Comparison of ENCODE assay signal across 10 cellular contexts in genomic region chr15:41892621-41893421, GRCh38. TPM values are rescaled to one million over a fixed set of nuclear protein-coding genes. Genes with fewer than 3 reads are reported as not detected.
DNase-seq lines count a peak whose midpoint lies in the region; ATAC-seq and TF ChIP-seq lines count a peak whose summit lies in the region.
"Had no signal": no experiment of that assay in that cellular context is flagged by ENCODE, and none has a peak within 500 bp of the region (broad histone marks: within the 10 kb centered on the region; RNA-seq: fewer than 3 reads in every experiment).

No MANE protein-coding gene starts in this region.

- DNase-seq in stimulated activated CD4-positive, alpha-beta T cell treated with anti-CD3 and anti-CD28 coated beads, Interleukin-12 subunit alpha, Interleukin-12 subunit beta, amount 100 ng/mL, for 4 hours: peak; percentile 10
- DNase-seq in stimulated activated CD4-positive, alpha-beta T cell treated with anti-CD3 and anti-CD28 coated beads, Interleukin-4, amount 100 ng/mL, for 24 hours: no peak
- DNase-seq in activated T-cell treated with anti-CD3 and anti-CD28 coated beads, Interleukin-2, amount 50 U/mL, for 4 hours: no peak
- peak; percentile 71 for DNase-seq in kidney tubule cell (ENCODE audit: low spot score)
- DNase-seq in upper lobe of left lung: peak; percentile 78 to 90
- DNase-seq in amniotic stem cell (lab: John Stamatoyannopoulos, UW): no peak
- DNase-seq: NCI-H748 treated with DMSO at 0.1 percent for 48 hours had no signal

- peak overlapping the region; percentile 38 for H3K4me3 Mint-ChIP-seq in activated T-cell treated with anti-CD3 and anti-CD28 coated beads, Interleukin-2, amount 50 U/mL, for 4 hours

- H3K27me3 ChIP-seq in upper lobe of left lung: no peaks in the 10 kb centered on the region

- no peak for TF ChIP-seq EP300 in upper lobe of left lung (IDR thresholded peaks at IDR 0.05)

- H3K27me3 Mint-ChIP-seq in activated T-cell treated with anti-CD3 and anti-CD28 coated beads, Interleukin-2, amount 50 U/mL, for 4 hours (ENCODE audit: low read depth): no peaks in the 10 kb centered on the region

- no peak for TF ChIP-seq POLR2A in upper lobe of left lung (IDR thresholded peaks at IDR 0.05)

- no peak overlapping the region for H3K4me3 ChIP-seq in upper lobe of left lung

- H3K9me3 ChIP-seq in upper lobe of left lung: no peaks in the 10 kb centered on the region

- WGBS in upper lobe of left lung, 2 donors: 70 to 75% methylated on average over 5 to 22 of the region's 22 CpGs

- H3K36me3 ChIP-seq in upper lobe of left lung: peaks cover 0 to 6% (median 0%) of the 10 kb centered on the region in 4 donors

- H3K36me3 Mint-ChIP-seq in activated T-cell treated with anti-CD3 and anti-CD28 coated beads, Interleukin-2, amount 50 U/mL, for 4 hours (ENCODE audit: insufficient read depth): no peaks in the 10 kb centered on the region

- peaks cover 19 to 28% (median 24%) of the 10 kb centered on the region in 4 donors for H3K4me1 ChIP-seq in upper lobe of left lung

- peaks cover 41% of the 10 kb centered on the region for H3K4me1 Mint-ChIP-seq in activated T-cell treated with anti-CD3 and anti-CD28 coated beads, Interleukin-2, amount 50 U/mL, for 4 hours (ENCODE audit: low read depth)

- no peak for TF ChIP-seq CTCF in upper lobe of left lung (IDR thresholded peaks at IDR 0.05)

- H3K27ac ChIP-seq in upper lobe of left lung: peak overlapping the region in 1 of 4 donors; percentile 6
- H3K27ac ChIP-seq: epithelial cell of prostate had no signal

- no peaks in the 10 kb centered on the region for H3K9me3 Mint-ChIP-seq in activated T-cell treated with anti-CD3 and anti-CD28 coated beads, Interleukin-2, amount 50 U/mL, for 4 hours

- peak; percentile 22 to 27 for ATAC-seq in activated T-cell treated with anti-CD3 and anti-CD28 coated beads, Interleukin-2, amount 50 U/mL, for 4 hours
- ATAC-seq in upper lobe of left lung (ENCODE audit: low FRiP score in 2 of 2) (peak in 1 of 2 donors; percentile 39), HG03571 (IDR thresholded peaks at IDR 0.05; ENCODE audit: unreplicated experiment) (no peak), HG02884 (IDR thresholded peaks at IDR 0.05; ENCODE audit: unreplicated experiment) (no peak)

RNA-seq across cellular contexts. Expression of gene SPTBN5, which starts 1.0 kb away (rescaled TPM):
- total RNA-seq in activated T-cell treated with anti-CD3 and anti-CD28 coated beads, Interleukin-2, amount 50 U/mL, for 4 hours: under 1 TPM; 0.16 to 0.69 (median 0.46) TPM
- total RNA-seq in upper lobe of left lung: 1 to 10 TPM in 3 of 6 donors, under 1 TPM in 3; 0.20 to 9.4 (median 2.0) TPM

RNA-seq across cellular contexts. Expression of gene PLA2G4B, which starts 54.2 kb away (rescaled TPM):
- 1 to 10 TPM; 3.6 to 5.5 (median 4.9) TPM for total RNA-seq in activated T-cell treated with anti-CD3 and anti-CD28 coated beads, Interleukin-2, amount 50 U/mL, for 4 hours
- total RNA-seq in upper lobe of left lung: 10 to 100 TPM in 4 of 6 donors, 1 to 10 TPM in 2; 4.7 to 71.2 (median 14.4) TPM

Comparison
In these comparisons a context has a peak if more than half of its experiments do, and no peak if none do; other contexts are left out.
1. DNase-seq: peak in stimulated activated CD4-positive, alpha-beta T cell treated with anti-CD3 and anti-CD28 coated beads, Interleukin-12 subunit alpha, Interleukin-12 subunit beta, amount 100 ng/mL, for 4 hours (single experiment), kidney tubule cell (single experiment) and upper lobe of left lung (2 of 2); none in stimulated activated CD4-positive, alpha-beta T cell treated with anti-CD3 and anti-CD28 coated beads, Interleukin-4, amount 100 ng/mL, for 24 hours (single experiment), activated T-cell treated with anti-CD3 and anti-CD28 coated beads, Interleukin-2, amount 50 U/mL, for 4 hours (single experiment) and amniotic stem cell (single experiment).
2. ATAC-seq: peak in activated T-cell treated with anti-CD3 and anti-CD28 coated beads, Interleukin-2, amount 50 U/mL, for 4 hours (2 of 2); none in HG03571 (single experiment) and HG02884 (single experiment).